In genomic region chr7:156490021-156490800, GRCh38 we compare ENCODE assay signal across 5 cellular contexts.
"Had no signal": no experiment of that assay in that cellular context is flagged by ENCODE, and none has a peak within 500 bp of the region (broad histone marks: within the 10 kb centered on the region; RNA-seq: fewer than 3 reads in every experiment).

No MANE protein-coding gene starts in this region.

- H3K4me3 ChIP-seq: K562 had no signal

- ATAC-seq: HepG2, K562 had no signal

- DNase-seq: IMR-90, KBM-7 had no signal

- H3K27ac ChIP-seq: HL-60 had no signal
